Comparison of ENCODE assay signal across 18 cellular contexts in genomic region chr1:54365020-54365797, GRCh38. TPM values are rescaled to one million over a fixed set of nuclear protein-coding genes. Genes with fewer than 3 reads are reported as not detected.
DNase-seq lines count a peak whose midpoint lies in the region; ATAC-seq and TF ChIP-seq lines count a peak whose summit lies in the region.
"Had no signal": no experiment of that assay in that cellular context is flagged by ENCODE, and none has a peak within 500 bp of the region (broad histone marks: within the 10 kb centered on the region; RNA-seq: fewer than 3 reads in every experiment).

No MANE protein-coding gene starts in this region.

- H3K36me3 ChIP-seq in WERI-Rb-1, result peaks cover 69% of the 10 kb centered on the region
- peaks cover 0 to 4% (median 0%) of the 10 kb centered on the region in 3 donors for H3K36me3 ChIP-seq in tibial artery
- H3K36me3 ChIP-seq: sigmoid colon had no signal

- peak overlapping the region; percentile 67 for H3K27ac Mint-ChIP-seq in CD4-positive, alpha-beta T cell
- peak overlapping the region; percentile 86 for H3K27ac Mint-ChIP-seq in glutamatergic neuron (ENCODE audit: unreplicated experiment)
- peak overlapping the region; percentile 95 for H3K27ac Mint-ChIP-seq in nephron progenitor cell
- H3K27ac Mint-ChIP-seq: activated T-helper 2 cell treated with anti-CD3 and anti-CD28 coated beads, Interferon-gamma antibody, Interleukin-2, Interleukin-4, amounts not matched to agents 10 μg/mL and 5 μg/mL and 100 μg/mL, durations not matched to agents 14 hours and 24 hours and 36 hours had no signal

- DNase-seq in CD4-positive, alpha-beta T cell, result no peak
- no peak for DNase-seq in WERI-Rb-1
- no peak for DNase-seq in glutamatergic neuron
- DNase-seq in nephron progenitor cell, result no peak
- DNase-seq in amniotic stem cell (lab: John Stamatoyannopoulos, UW), result no peak
- no peak for DNase-seq in cerebellar cortex (ENCODE audit: low spot score)
- DNase-seq in tibial artery, result no peak
- no peak for DNase-seq in hippocampal formation (lab: John Stamatoyannopoulos, UW)
- DNase-seq: activated CD8-positive, alpha-beta memory T cell treated with anti-CD3 and anti-CD28 coated beads for 24 hours; foreskin melanocyte; H7; NCI-H446; NK-92 treated with Interleukin-12 subunit alpha and Interleukin-12 subunit beta, amount 100 ng/mL, for 24 hours; sigmoid colon; stimulated activated CD4-positive, alpha-beta T cell treated with anti-CD3 and anti-CD28 coated beads, Interleukin-2, amount 100 ng/mL, for 24 hours had no signal

- H3K4me3 ChIP-seq in WERI-Rb-1 (ENCODE audit: low read depth, low read length) (no peak overlapping the region), tibial artery (no peak overlapping the region)
- H3K4me3 ChIP-seq: sigmoid colon had no signal

- no peak for TF ChIP-seq CTCF in CD4-positive, alpha-beta T cell (IDR thresholded peaks at IDR 0.05)
- no peak for TF ChIP-seq CTCF in WERI-Rb-1 (IDR thresholded peaks at IDR 0.05; ENCODE audit: low read depth, low read length)
- no peak for TF ChIP-seq CTCF in glutamatergic neuron (IDR thresholded peaks at IDR 0.05; ENCODE audit: partially characterized antibody, unreplicated experiment)
- TF ChIP-seq CTCF in nephron progenitor cell (IDR thresholded peaks at IDR 0.05), result no peak
- no peak for TF ChIP-seq CTCF in tibial artery (IDR thresholded peaks at IDR 0.05)

- POLR2A ChIA-PET in CD4-positive, alpha-beta T cell (lab: Charles Lee), result no interaction called here

- no peak for ATAC-seq in CD4-positive, alpha-beta T cell (ENCODE audit: poor library complexity)
- ATAC-seq: activated CD4-positive, CD25-positive, alpha-beta regulatory T cell treated with anti-CD3 and anti-CD28 coated beads, Interleukin-2, amount 50 U/mL, for 24 hours had no signal

- H3K9me3 Mint-ChIP-seq in CD4-positive, alpha-beta T cell, result no peaks in the 10 kb centered on the region
- H3K9me3 Mint-ChIP-seq in glutamatergic neuron (ENCODE audit: unreplicated experiment), result peaks cover 24% of the 10 kb centered on the region
- no peaks in the 10 kb centered on the region for H3K9me3 Mint-ChIP-seq in nephron progenitor cell
- H3K9me3 Mint-ChIP-seq: activated T-helper 2 cell treated with anti-CD3 and anti-CD28 coated beads, Interferon-gamma antibody, Interleukin-2, Interleukin-4, amounts not matched to agents 10 μg/mL and 5 μg/mL and 100 μg/mL, durations not matched to agents 14 hours and 24 hours and 36 hours had no signal

- peaks cover 0 to 28% (median 13%) of the 10 kb centered on the region in 4 donors for H3K4me1 ChIP-seq in tibial artery

- no peaks in the 10 kb centered on the region for H3K9me3 ChIP-seq in CD4-positive, alpha-beta T cell (ENCODE audit: control insufficient read depth, low read length)
- H3K9me3 ChIP-seq in WERI-Rb-1 (ENCODE audit: severe bottlenecking) (no peaks in the 10 kb centered on the region), tibial artery (no peaks in the 10 kb centered on the region)
- H3K9me3 ChIP-seq: sigmoid colon had no signal

- H3K27me3 Mint-ChIP-seq in CD4-positive, alpha-beta T cell, result no peaks in the 10 kb centered on the region
- peaks cover 23% of the 10 kb centered on the region for H3K27me3 Mint-ChIP-seq in glutamatergic neuron (ENCODE audit: unreplicated experiment)
- no peaks in the 10 kb centered on the region for H3K27me3 Mint-ChIP-seq in nephron progenitor cell (ENCODE audit: low read depth, poor library complexity)

- CTCF ChIA-PET in CD4-positive, alpha-beta T cell (lab: Charles Lee), result interaction anchor here (1.0 kb wide), 2 partner anchors 42 to 124 kb away, joined by 4 to 5 read pairs; no protein-coding TSS in a partner anchor

- no peak overlapping the region for H3K27ac ChIP-seq in CD4-positive, alpha-beta T cell (ENCODE audit: low read depth, low read length)
- H3K27ac ChIP-seq in WERI-Rb-1, result peak overlapping the region; percentile 27; the same call in 1 of the 2 replicates
- H3K27ac ChIP-seq in tibial artery, result no peak overlapping the region
- H3K27ac ChIP-seq: RWPE1, sigmoid colon had no signal

- no peaks in the 10 kb centered on the region for H3K27me3 ChIP-seq in CD4-positive, alpha-beta T cell (ENCODE audit: control insufficient read depth, insufficient read depth, low read length)
- H3K27me3 ChIP-seq in WERI-Rb-1 (ENCODE audit: insufficient read depth, low read depth, severe bottlenecking) (no peaks in the 10 kb centered on the region), tibial artery (no peaks in the 10 kb centered on the region)
- H3K27me3 ChIP-seq: sigmoid colon had no signal

- peaks cover 2% of the 10 kb centered on the region for H3K36me3 Mint-ChIP-seq in CD4-positive, alpha-beta T cell (ENCODE audit: low read depth)
- peaks cover 5% of the 10 kb centered on the region for H3K36me3 Mint-ChIP-seq in glutamatergic neuron (ENCODE audit: unreplicated experiment)
- peaks cover 19% of the 10 kb centered on the region for H3K36me3 Mint-ChIP-seq in nephron progenitor cell (ENCODE audit: low read depth)

- H3K4me3 Mint-ChIP-seq in CD4-positive, alpha-beta T cell, result no peak overlapping the region
- H3K4me3 Mint-ChIP-seq in glutamatergic neuron (ENCODE audit: unreplicated experiment) (peak overlapping the region; percentile 79), nephron progenitor cell (no peak overlapping the region)

- peaks cover 80% of the 10 kb centered on the region for H3K4me1 Mint-ChIP-seq in CD4-positive, alpha-beta T cell (ENCODE audit: low read depth)
- H3K4me1 Mint-ChIP-seq in glutamatergic neuron (ENCODE audit: low read depth, unreplicated experiment), result peaks cover 82% of the 10 kb centered on the region
- peaks cover 75% of the 10 kb centered on the region for H3K4me1 Mint-ChIP-seq in nephron progenitor cell

- intact Hi-C loops in CD4-positive, alpha-beta T cell (cut with DNase I, micrococcal nuclease), result no loop called here
- intact Hi-C loops in tibial artery (cut with DNase I; ENCODE audit: low total_unique reads), result no loop called here

RNA-seq across cellular contexts. Expression of gene SSBP3, which starts 41.0 kb away (rescaled TPM):
- total RNA-seq in CD4-positive, alpha-beta T cell, result 10 to 100 TPM; 50.6 to 52.4 TPM
- 608 TPM for total RNA-seq in glutamatergic neuron (ENCODE audit: unreplicated experiment)

Comparison
In these comparisons a context has a peak if more than half of its experiments do, and no peak if none do; other contexts are left out.
1. RNA of gene SSBP3, which starts 41.0 kb away (total RNA-seq): 608 TPM in glutamatergic neuron (single experiment); 50.6 to 52.4 TPM in CD4-positive, alpha-beta T cell; every median in the first group is over 10 times any median in the second.
2. Peak in every context shown above with its lines, with median percentiles within 50 percentile points of each other: H3K27ac Mint-ChIP-seq.